20 cellular contexts compared by ENCODE assay signal in genomic region chr3:150877303-150877702, GRCh38. TPM values are rescaled to one million over a fixed set of nuclear protein-coding genes. Genes with fewer than 3 reads are reported as not detected.
A peak's percentile ranks its signal among the peaks of the same experiment; 100 is the strongest.
DNase-seq lines count a peak whose midpoint lies in the region; ATAC-seq and TF ChIP-seq lines count a peak whose summit lies in the region.
"Had no signal": no experiment of that assay in that cellular context is flagged by ENCODE, and none has a peak within 500 bp of the region (broad histone marks: within the 10 kb centered on the region; RNA-seq: fewer than 3 reads in every experiment).

No MANE protein-coding gene starts in this region.

- H3K36me3 Mint-ChIP-seq in activated CD4-positive, alpha-beta T cell treated with anti-CD3 and anti-CD28 coated beads, Interleukin-2, amount 10 ng/mL, durations not matched to agents 7 days and 5 days (ENCODE audit: low read depth), result no peaks in the 10 kb centered on the region

- ATAC-seq in left ventricle myocardium superior, result peak; percentile 22
- ATAC-seq in Right ventricle myocardium superior (ENCODE audit: poor library complexity), result no peak
- no peak for ATAC-seq in GM19035 (IDR thresholded peaks at IDR 0.05; ENCODE audit: unreplicated experiment)
- ATAC-seq: GM12878, GM23338 had no signal

- H3K4me3 ChIP-seq in fibroblast of pulmonary artery (replicated peaks; ENCODE audit: low read depth, low read length) (no peak overlapping the region), neutrophil (ENCODE audit: low read depth in 1 of 2, low read length in 1 of 2) (peak overlapping the region in 1 of 2 experiments; percentile 3)
- H3K4me3 ChIP-seq: GM12878, GM23338 had no signal

- H3K4me3 Mint-ChIP-seq in activated CD4-positive, alpha-beta T cell treated with anti-CD3 and anti-CD28 coated beads, Interleukin-2, amount 10 ng/mL, durations not matched to agents 7 days and 5 days, result no peak overlapping the region
- H3K4me3 Mint-ChIP-seq: B cell; CD4-positive, alpha-beta T cell; GM23338 had no signal

- intact Hi-C loops in left ventricle myocardium superior (cut with micrococcal nuclease) (no loop called here), Right ventricle myocardium superior (cut with DNase I) (no loop called here)

- peak overlapping the region; percentile 71 for H3K27ac ChIP-seq in neutrophil

- TF ChIP-seq CTCF in fibroblast of pulmonary artery (IDR thresholded peaks at IDR 0.05; ENCODE audit: low read length, missing control alignments) (no peak), neutrophil (IDR thresholded peaks at IDR 0.05) (no peak)

- H3K27me3 ChIP-seq in neutrophil, result no peaks in the 10 kb centered on the region

- no peaks in the 10 kb centered on the region for H3K9me3 ChIP-seq in neutrophil

- no peaks in the 10 kb centered on the region for H3K9me3 Mint-ChIP-seq in activated CD4-positive, alpha-beta T cell treated with anti-CD3 and anti-CD28 coated beads, Interleukin-2, amount 10 ng/mL, durations not matched to agents 7 days and 5 days
- H3K9me3 Mint-ChIP-seq: CD4-positive, alpha-beta T cell; GM23338 had no signal

- peaks cover 43 to 70% of the 10 kb centered on the region in 2 experiments for H3K4me1 ChIP-seq in neutrophil (ENCODE audit: control insufficient read depth in 1 of 2, insufficient read depth in 1 of 2, low read depth in 1 of 2, low read length in 1 of 2)

- peaks cover 5% of the 10 kb centered on the region for H3K27me3 Mint-ChIP-seq in activated CD4-positive, alpha-beta T cell treated with anti-CD3 and anti-CD28 coated beads, Interleukin-2, amount 10 ng/mL, durations not matched to agents 7 days and 5 days
- H3K27me3 Mint-ChIP-seq: B cell; CD4-positive, alpha-beta T cell had no signal

- no peaks in the 10 kb centered on the region for H3K36me3 ChIP-seq in neutrophil

- no peak overlapping the region for H3K27ac Mint-ChIP-seq in activated CD4-positive, alpha-beta T cell treated with anti-CD3 and anti-CD28 coated beads, Interleukin-2, amount 10 ng/mL, durations not matched to agents 7 days and 5 days
- H3K27ac Mint-ChIP-seq: B cell; CD4-positive, alpha-beta T cell; GM23338 had no signal

- POLR2A ChIA-PET in activated CD4-positive, alpha-beta T cell treated with anti-CD3 and anti-CD28 coated beads, Interleukin-2, amount 10 ng/mL, durations not matched to agents 7 days and 5 days (lab: Charles Lee), result no interaction called here

- DNase-seq in left ventricle myocardium superior, result no peak
- DNase-seq in Right ventricle myocardium superior, result no peak
- peak; percentile 18 for DNase-seq in fibroblast of pulmonary artery (ENCODE audit: low read depth)
- DNase-seq in activated CD4-positive, alpha-beta T cell treated with anti-CD3 and anti-CD28 coated beads, Interleukin-2, amount 10 ng/mL, durations not matched to agents 7 days and 5 days, result no peak
- no peak for DNase-seq in HuH-7.5 (ENCODE audit: low spot score)
- no peak for DNase-seq in globus pallidus (ENCODE audit: low spot score)
- DNase-seq: ACHN; C1 segment of cervical spinal cord; Calu3; CD4-positive, alpha-beta T cell; DMS 273 treated with DMSO at 0.1 percent for 48 hours; H7 had no signal

- CTCF ChIA-PET in activated CD4-positive, alpha-beta T cell treated with anti-CD3 and anti-CD28 coated beads, Interleukin-2, amount 10 ng/mL, durations not matched to agents 7 days and 5 days (lab: Charles Lee), result interaction anchor here (1.0 kb wide), 2 partner anchors 156 to 350 kb away, joined by 3 read pairs; no protein-coding TSS in a partner anchor

- H3K4me1 Mint-ChIP-seq in activated CD4-positive, alpha-beta T cell treated with anti-CD3 and anti-CD28 coated beads, Interleukin-2, amount 10 ng/mL, durations not matched to agents 7 days and 5 days, result no peaks in the 10 kb centered on the region
- H3K4me1 Mint-ChIP-seq: B cell, GM23338 had no signal

RNA-seq across cellular contexts. Expression of gene MINDY4B, which starts 27.9 kb away (rescaled TPM):
- not detected for total RNA-seq in left ventricle myocardium superior
- total RNA-seq in Right ventricle myocardium superior, result not detected
- not detected for total RNA-seq in activated CD4-positive, alpha-beta T cell treated with anti-CD3 and anti-CD28 coated beads, Interleukin-2, amount 10 ng/mL, durations not matched to agents 7 days and 5 days
- total RNA-seq: A172; B cell; Calu3; CD4-positive, alpha-beta T cell; Daoy; GM12878; GM23338; H7; HT-29 had no signal
